ENCODE assay signal across 24 cellular contexts in the genomic region with DNA sequence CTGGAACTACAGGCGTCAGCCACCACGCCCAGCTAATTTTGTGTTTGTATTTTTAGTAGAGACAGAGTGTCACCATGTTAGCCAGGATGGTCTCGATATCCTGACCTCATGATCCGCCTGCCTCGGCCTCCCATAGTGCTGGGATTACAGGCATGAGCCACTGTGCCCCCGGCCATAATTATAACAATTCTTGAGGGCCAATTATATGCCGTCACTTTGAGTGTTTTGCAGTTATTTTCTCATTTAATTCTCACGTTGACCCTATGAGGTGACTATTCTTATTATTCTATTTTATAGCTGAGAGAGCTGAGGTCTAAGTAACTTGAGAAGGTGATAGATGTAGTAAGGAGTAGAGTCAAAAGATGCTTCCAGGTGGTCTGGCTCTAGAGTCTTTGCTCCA.
"Had no signal": no experiment of that assay in that cellular context is flagged by ENCODE, and none has a peak within 500 bp of the region (broad histone marks: within the 10 kb centered on the region; RNA-seq: fewer than 3 reads in every experiment).

No MANE protein-coding gene starts in this region.

- ATAC-seq: heart right ventricle; left cardiac atrium; lower lobe of right lung; natural killer cell; stimulated activated effector memory CD8-positive, alpha-beta T cell treated with anti-CD3 and anti-CD28 coated beads, Interleukin-12 subunit alpha, Interleukin-12 subunit beta, amount 100 ng/mL, for 72 hours had no signal

- H3K4me2 ChIP-seq: neural progenitor cell had no signal

- DNase-seq: heart right ventricle; hippocampal formation; kidney glomerular epithelial cell; left cardiac atrium; lower lobe of right lung; mammary epithelial cell; mesenchymal stem cell; naive B cell; natural killer cell; nephron progenitor cell; occipital lobe; right lobe of liver; stimulated activated CD4-positive, alpha-beta T cell treated with anti-CD3 and anti-CD28 coated beads, Interleukin-4, amount 100 ng/mL, for 24 hours; stimulated activated naive CD4-positive, alpha-beta T cell; testis; thyroid gland; transverse colon; upper lobe of left lung had no signal

- H3K27me3 ChIP-seq: heart right ventricle, neural progenitor cell, right atrium auricular region, right lobe of liver, testis, thyroid gland, transverse colon, upper lobe of left lung, vagina had no signal

- H2AFZ ChIP-seq: neural progenitor cell, parathyroid adenoma had no signal

- H3K4me3 ChIP-seq: heart right ventricle, lower lobe of right lung, neural progenitor cell, right atrium auricular region, right lobe of liver, testis, thyroid gland, transverse colon, upper lobe of left lung, vagina had no signal

- H3K36me3 ChIP-seq: lower lobe of right lung, neural progenitor cell, neutrophil, right atrium auricular region, right lobe of liver, thyroid gland, transverse colon, upper lobe of left lung, vagina had no signal

- H3K9me3 ChIP-seq: heart right ventricle, lower lobe of right lung, neutrophil, right atrium auricular region, right lobe of liver, testis, thyroid gland, transverse colon, upper lobe of left lung, vagina had no signal

- H3K27ac ChIP-seq: heart right ventricle, lower lobe of right lung, neural progenitor cell, neutrophil, parathyroid adenoma, right atrium auricular region, right lobe of liver, testis, thyroid gland, transverse colon, upper lobe of left lung, vagina had no signal

- H3K4me1 ChIP-seq: parathyroid adenoma, right atrium auricular region had no signal
